9 cellular contexts compared by ENCODE assay signal in the genomic region with DNA sequence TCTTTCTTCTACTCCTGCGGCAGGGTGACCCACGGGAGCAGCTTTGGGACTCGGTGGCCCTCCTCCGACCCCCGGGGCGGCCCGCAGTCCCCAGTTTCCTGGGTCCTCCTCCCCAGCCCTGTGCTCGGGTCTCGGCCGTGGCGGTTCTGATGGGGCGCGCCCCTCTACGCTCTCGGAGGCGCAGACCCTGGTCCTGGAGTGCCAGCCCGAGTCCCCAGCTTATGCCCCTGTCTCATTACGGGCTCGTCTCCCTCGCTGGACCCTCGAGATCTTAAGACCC. TPM values are rescaled to one million over a fixed set of nuclear protein-coding genes. Genes with fewer than 3 reads are reported as not detected.
A peak's percentile ranks its signal among the peaks of the same experiment; 100 is the strongest.
DNase-seq lines count a peak whose midpoint lies in the region; ATAC-seq, FAIRE-seq and TF ChIP-seq lines count a peak whose summit lies in the region.
"Had no signal": no experiment of that assay in that cellular context is flagged by ENCODE, and none has a peak within 500 bp of the region (broad histone marks: within the 10 kb centered on the region; RNA-seq: fewer than 3 reads in every experiment).

No MANE protein-coding gene starts in this region.

- CTCF ChIA-PET in AG04449 (lab: Yijun Ruan, JAX) = interaction anchor here (0.8 to 13.8 kb wide), 9 partner anchors 10 to 46 kb away, joined by 3 to 154 read pairs (median 4); a partner anchor contains a TSS

- peaks cover 19% of the 10 kb centered on the region for H3K36me3 Mint-ChIP-seq in T-helper 17 cell (ENCODE audit: low read depth)

- DNase-seq in AG04449 (ENCODE audit: low read depth, low spot score) (no peak), T-helper 17 cell (no peak), foreskin fibroblast (peak in 1 of 2 donors; percentile 29), posterior vena cava (ENCODE audit: low spot score) (peak; percentile 82), COLO668 (lab: John Stamatoyannopoulos, UW; ENCODE audit: unreplicated experiment) (no peak), frontal cortex (ENCODE audit: low spot score in 2 of 2) (no peak)

- H3K4me3 ChIP-seq in AG04449 (ENCODE audit: low read depth, low read length) (peak overlapping the region; percentile 85), foreskin fibroblast (ENCODE audit: low read depth in 1 of 2, low read length in 2 of 2) (peak overlapping the region; percentile 89 to 97)

- H3K4me3 Mint-ChIP-seq in T-helper 17 cell = peak overlapping the region; percentile 98

- no peak for FAIRE-seq in frontal cortex (lab: Jason Lieb, UNC)
- FAIRE-seq: islet of Langerhans had no signal

- H3K27me3 Mint-ChIP-seq in T-helper 17 cell = no peaks in the 10 kb centered on the region

- H3K9me3 ChIP-seq in T-helper 17 cell (ENCODE audit: control insufficient read depth, low read length, poor library complexity, severe bottlenecking) = peaks cover 7% of the 10 kb centered on the region

- ATAC-seq in GM21717 (IDR thresholded peaks at IDR 0.05; ENCODE audit: unreplicated experiment) (peak; percentile 7), T-helper 17 cell (peak; percentile 5), HG03442 (IDR thresholded peaks at IDR 0.05; ENCODE audit: unreplicated experiment) (no peak)

- TF ChIP-seq CTCF in AG04449 (IDR thresholded peaks at IDR 0.05; ENCODE audit: insufficient read depth, low read length, missing control alignments) = no peak
- TF ChIP-seq CTCF in foreskin fibroblast (IDR thresholded peaks at IDR 0.05; ENCODE audit: low read depth, low read length) = no peak

- POLR2A ChIA-PET in AG04449 (lab: Yijun Ruan, JAX) = interaction anchor here (1.0 to 1.4 kb wide), 6 partner anchors 10 to 21 kb away, joined by 3 to 5 read pairs (median 4); no protein-coding TSS in a partner anchor

- intact Hi-C loops in posterior vena cava (cut with DNase I) = loop anchor here in 1 of 2 donors (5.0 kb wide), 1 partner anchor 33 kb away; no protein-coding TSS in a partner anchor

- peak overlapping the region; percentile 99 for H3K27ac Mint-ChIP-seq in T-helper 17 cell

- peaks cover 64% of the 10 kb centered on the region for H3K4me1 Mint-ChIP-seq in T-helper 17 cell

RNA-seq across cellular contexts. Expression of a gene that starts 0.4 kb away (rescaled TPM):
- total RNA-seq in T-helper 17 cell (100 to 1,000 TPM; 584 to 606 TPM), posterior vena cava (100 to 1,000 TPM in 1 of 2 donors, 10 to 100 TPM in 1; 64.7 to 153 TPM), frontal cortex (5.3 TPM)

RNA-seq across cellular contexts. Expression of a gene that starts 45.2 kb away (rescaled TPM):
- total RNA-seq in T-helper 17 cell (not detected), posterior vena cava (100 to 1,000 TPM; 102 to 216 TPM), frontal cortex (1.6 TPM)

Comparison
In these comparisons a context has a peak if more than half of its experiments do, and no peak if none do; other contexts are left out.
1. RNA of a gene that starts 0.4 kb away (total RNA-seq): 584 to 606 TPM in T-helper 17 cell and 64.7 to 153 TPM in posterior vena cava; 5.3 TPM in frontal cortex (single experiment); every median in the first group is over 10 times any median in the second.
2. RNA of a gene that starts 45.2 kb away (total RNA-seq): 102 to 216 TPM in posterior vena cava; 1.6 TPM in frontal cortex (single experiment) and not detected in T-helper 17 cell; every median in the first group is over 10 times any median in the second.